In genomic region chr4:112589207-112589606, GRCh38 we compare ENCODE assay signal across 18 cellular contexts. TPM values are rescaled to one million over a fixed set of nuclear protein-coding genes. Genes with fewer than 3 reads are reported as not detected.
DNase-seq lines count a peak whose midpoint lies in the region; TF ChIP-seq lines count a peak whose summit lies in the region.
"Had no signal": no experiment of that assay in that cellular context is flagged by ENCODE, and none has a peak within 500 bp of the region (broad histone marks: within the 10 kb centered on the region; RNA-seq: fewer than 3 reads in every experiment).

No MANE protein-coding gene starts in this region.

- DNase-seq in BJ (ENCODE audit: low read depth) (peak; percentile 1), HT1080 (ENCODE audit: low read depth) (peak; percentile 57), astrocyte of the spinal cord (ENCODE audit: low read depth, low spot score) (peak; percentile 17), iris pigment epithelial cell (ENCODE audit: low read depth) (peak; percentile 72), DMS153 (lab: John Stamatoyannopoulos, UW) (no peak), GF-D8 (lab: John Stamatoyannopoulos, UW) (no peak)
- no peak for DNase-seq in activated CD8-positive, alpha-beta memory T cell treated with anti-CD3 and anti-CD28 coated beads, Interleukin-2, amount 50 U/mL, for 4 hours
- DNase-seq in activated CD4-positive, CD25-positive, alpha-beta regulatory T cell (lab: John Stamatoyannopoulos, UW), result no peak
- DNase-seq: activated CD4-positive, alpha-beta T cell treated with anti-CD3 and anti-CD28 coated beads, Interleukin-2, amount 50 U/mL, for 4 hours; amygdala; DMS79 treated with DMSO at 0.1 percent for 48 hours; dorsolateral prefrontal cortex; KG1; midbrain; NCI-H187 treated with DMSO at 0.1 percent for 48 hours; NCI-H748 treated with DMSO at 0.1 percent for 48 hours; T-helper 9 cell; tibial artery had no signal

- no peaks in the 10 kb centered on the region for H3K36me3 ChIP-seq in BJ (ENCODE audit: control insufficient read depth, insufficient read depth, low read length)
- H3K36me3 ChIP-seq: tibial artery had no signal

- in situ Hi-C loops in astrocyte of the spinal cord (cut with HindIII; ENCODE audit: low sequenced_read_pairs), result no loop called here

- CTCF ChIA-PET in BJ (lab: Yijun Ruan, JAX), result interaction anchor here (1.4 to 1.8 kb wide), 2 partner anchors 12 to 16 kb away, joined by 3 to 7 read pairs; no protein-coding TSS in a partner anchor

- TF ChIP-seq CTCF in BJ (IDR thresholded peaks at IDR 0.05; ENCODE audit: insufficient read depth, low read depth, low read length) (no peak), astrocyte of the spinal cord (IDR thresholded peaks at IDR 0.05; ENCODE audit: low read depth, low read length) (no peak)

- H3K4me3 ChIP-seq in BJ (ENCODE audit: low read depth, low read length) (no peak overlapping the region), astrocyte of the spinal cord (ENCODE audit: low read depth, low read length) (no peak overlapping the region)
- H3K4me3 ChIP-seq: dorsolateral prefrontal cortex, tibial artery had no signal

- POLR2A ChIA-PET in BJ (lab: Charles Lee), result no interaction called here

- no peaks in the 10 kb centered on the region for H3K27me3 ChIP-seq in BJ (ENCODE audit: control insufficient read depth, insufficient read depth, low read length)
- H3K27me3 ChIP-seq: dorsolateral prefrontal cortex, tibial artery had no signal

RNA-seq across cellular contexts. Expression of gene ZGRF1, which starts 47.5 kb away (rescaled TPM):
- 1.4 and 3.0 TPM in 2 replicates for polyA plus RNA-seq in BJ (2011; rRNA removed)
- 1.4 and 1.9 TPM in 2 replicates for polyA minus RNA-seq in BJ (2011; rRNA and poly(A)+ RNA removed)
- 11.7 and 13.0 TPM in 2 replicates for total RNA-seq in HT1080 (2014; rRNA removed; shearing (Covaris generic))
- polyA plus RNA-seq in HT1080 (2015; cell fraction: cytosol; rRNA removed), result 3.1 and 5.2 TPM in 2 replicates
- polyA plus RNA-seq in HT1080 (2015; cell fraction: nucleus; rRNA removed), result 36.5 and 37.1 TPM in 2 replicates

RNA-seq across cellular contexts. Expression of gene LARP7, which starts 47.7 kb away (rescaled TPM):
- 6.3 and 18.1 TPM in 2 replicates for polyA plus RNA-seq in BJ (2011; rRNA removed)
- polyA minus RNA-seq in BJ (2011; rRNA and poly(A)+ RNA removed), result 2.0 and 2.5 TPM in 2 replicates
- total RNA-seq in HT1080 (2014; rRNA removed; shearing (Covaris generic)), result 31.7 and 37.9 TPM in 2 replicates
- 31.5 and 41.2 TPM in 2 replicates for polyA plus RNA-seq in HT1080 (2015; cell fraction: cytosol; rRNA removed)
- polyA plus RNA-seq in HT1080 (2015; cell fraction: nucleus; rRNA removed), result 50.2 and 51.1 TPM in 2 replicates

Comparison
In these comparisons a context has a peak if more than half of its experiments do, and no peak if none do; other contexts are left out.
1. DNase-seq: peak in BJ (single experiment), HT1080 (single experiment), astrocyte of the spinal cord (single experiment) and iris pigment epithelial cell (single experiment); none in activated CD8-positive, alpha-beta memory T cell treated with anti-CD3 and anti-CD28 coated beads, Interleukin-2, amount 50 U/mL, for 4 hours (single experiment), activated CD4-positive, CD25-positive, alpha-beta regulatory T cell (0 of 4), DMS153 (single experiment) and GF-D8 (single experiment).